22 cellular contexts compared by ENCODE assay signal in genomic region chr4:176043838-176044588, GRCh38. TPM values are rescaled to one million over a fixed set of nuclear protein-coding genes. Genes with fewer than 3 reads are reported as not detected.
DNase-seq lines count a peak whose midpoint lies in the region; ATAC-seq and TF ChIP-seq lines count a peak whose summit lies in the region.
"Had no signal": no experiment of that assay in that cellular context is flagged by ENCODE, and none has a peak within 500 bp of the region (broad histone marks: within the 10 kb centered on the region; RNA-seq: fewer than 3 reads in every experiment).

No MANE protein-coding gene starts in this region.

- H3K27me3 ChIP-seq in right atrium auricular region = no peaks in the 10 kb centered on the region
- no peaks in the 10 kb centered on the region for H3K27me3 ChIP-seq in neural progenitor cell
- no peaks in the 10 kb centered on the region for H3K27me3 ChIP-seq in aorta (ENCODE audit: control insufficient read depth in 1 of 2, insufficient read depth in 2 of 2, low read length in 1 of 2)
- H3K27me3 ChIP-seq in body of pancreas = no peaks in the 10 kb centered on the region
- H3K27me3 ChIP-seq: SJCRH30 had no signal

- H3K4me3 ChIP-seq in right atrium auricular region (no peak overlapping the region), neural progenitor cell (no peak overlapping the region), aorta (ENCODE audit: low read length in 2 of 2) (no peak overlapping the region), body of pancreas (no peak overlapping the region)
- H3K4me3 ChIP-seq: K562, SJCRH30 had no signal

- H3K9me3 Mint-ChIP-seq in neural progenitor cell = peaks cover 3% of the 10 kb centered on the region

- H3K27ac ChIP-seq in right atrium auricular region = no peak overlapping the region
- H3K27ac ChIP-seq in caudate nucleus (ENCODE audit: low read depth, low read length) = peak overlapping the region; percentile 58
- H3K27ac ChIP-seq in neural progenitor cell = no peak overlapping the region
- no peak overlapping the region for H3K27ac ChIP-seq in aorta (ENCODE audit: low read depth in 1 of 2, low read length in 2 of 2)
- H3K27ac ChIP-seq in body of pancreas = no peak overlapping the region
- H3K27ac ChIP-seq: SJCRH30 had no signal

- H3K9me3 ChIP-seq in right atrium auricular region (no peaks in the 10 kb centered on the region), neural progenitor cell (ENCODE audit: low read depth) (no peaks in the 10 kb centered on the region), aorta (ENCODE audit: control insufficient read depth, low read length) (no peaks in the 10 kb centered on the region), body of pancreas (no peaks in the 10 kb centered on the region)
- H3K9me3 ChIP-seq: SJCRH30 had no signal

- H3K4me2 ChIP-seq in neural progenitor cell = no peak overlapping the region

- H3F3A ChIP-seq in neural progenitor cell (ENCODE audit: low read depth) = no peaks in the 10 kb centered on the region

- H3K4me3 Mint-ChIP-seq in neural progenitor cell = no peak overlapping the region
- H3K4me3 Mint-ChIP-seq: B cell; CD4-positive, CD25-positive, alpha-beta regulatory T cell had no signal

- no peaks in the 10 kb centered on the region for H3K36me3 Mint-ChIP-seq in neural progenitor cell
- H3K36me3 Mint-ChIP-seq: CD4-positive, CD25-positive, alpha-beta regulatory T cell had no signal

- H3K9ac ChIP-seq in neural progenitor cell = no peak overlapping the region

- no peak for TF ChIP-seq POLR2A in body of pancreas (IDR thresholded peaks at IDR 0.05)

- no peaks in the 10 kb centered on the region for H3K4me1 Mint-ChIP-seq in neural progenitor cell
- H3K4me1 Mint-ChIP-seq: B cell; CD4-positive, CD25-positive, alpha-beta regulatory T cell had no signal

- H3K36me3 ChIP-seq in right atrium auricular region (no peaks in the 10 kb centered on the region), neural progenitor cell (no peaks in the 10 kb centered on the region), aorta (ENCODE audit: control insufficient read depth in 1 of 2, insufficient read depth in 2 of 2, low read length in 1 of 2) (no peaks in the 10 kb centered on the region), body of pancreas (replicated peaks in 1 of 2; ENCODE audit: insufficient read depth in 1 of 2, low read depth in 2 of 2) (no peaks in the 10 kb centered on the region)
- H3K36me3 ChIP-seq: SJCRH30 had no signal

- intact Hi-C loops in Right ventricle myocardium inferior (cut with DNase I) (no loop called here), aorta (cut with DNase I) (no loop called here), body of pancreas (cut with DNase I) (no loop called here)

- no peaks in the 10 kb centered on the region for H3K4me1 ChIP-seq in right atrium auricular region
- H3K4me1 ChIP-seq in neural progenitor cell = no peaks in the 10 kb centered on the region
- H3K4me1 ChIP-seq in aorta (ENCODE audit: control insufficient read depth in 1 of 2, insufficient read depth in 2 of 2, low read length in 2 of 2) = no peaks in the 10 kb centered on the region
- H3K4me1 ChIP-seq in body of pancreas = no peaks in the 10 kb centered on the region
- H3K4me1 ChIP-seq: SJCRH30 had no signal

- WGBS in aorta, 2 donors = 42 to 51% methylated on average over 9 of the region's 9 CpGs
- WGBS in body of pancreas, 2 donors = 62% methylated on average over 9 of the region's 9 CpGs; no CpG with 5 or more reads in 1 of the 2 donors

- H3K79me2 ChIP-seq in neural progenitor cell (ENCODE audit: low read depth) = no peaks in the 10 kb centered on the region

- H3K27ac Mint-ChIP-seq in neural progenitor cell = peak overlapping the region; percentile 69
- H3K27ac Mint-ChIP-seq: B cell; CD4-positive, CD25-positive, alpha-beta regulatory T cell had no signal

- H4K20me1 ChIP-seq in neural progenitor cell (ENCODE audit: low read depth) = no peaks in the 10 kb centered on the region

- H3K27me3 Mint-ChIP-seq in neural progenitor cell (ENCODE audit: insufficient read depth, low read depth) = no peaks in the 10 kb centered on the region

- ATAC-seq in Right ventricle myocardium inferior (no peak), aorta (ENCODE audit: low FRiP score) (peak; percentile 23), body of pancreas (no peak), GM18520 (IDR thresholded peaks at IDR 0.05; ENCODE audit: unreplicated experiment) (no peak)
- ATAC-seq: K562 had no signal

- no peak overlapping the region for H2AFZ ChIP-seq in neural progenitor cell (replicated peaks)

- DNase-seq in Right ventricle myocardium inferior (ENCODE audit: missing footprints) (peak; percentile 50), right atrium auricular region (ENCODE audit: low spot score) (no peak), caudate nucleus (lab: John Stamatoyannopoulos, UW) (peak in 14 of 61 donors; percentile 25 to 71 (median 45)), neural progenitor cell (ENCODE audit: low spot score) (no peak), aorta (peak in 1 of 2 donors; percentile 68), body of pancreas (no peak), DMS79 treated with DMSO at 0.1 percent for 48 hours (lab: John Stamatoyannopoulos, UW) (no peak)
- DNase-seq: 8988T; CD4-positive, CD25-positive, alpha-beta regulatory T cell; COR-L47; DMS 273 treated with DMSO at 0.1 percent for 48 hours; GDM1; HCEC 1CT; NCI-H1105; NCI-H1694; NCI-H2107; NCI-H2227 treated with DMSO at 0.1 percent for 48 hours; NCI-H524; SJCRH30 had no signal

- TF ChIP-seq CTCF in right atrium auricular region (IDR thresholded peaks at IDR 0.05) (no peak), neural progenitor cell (IDR thresholded peaks at IDR 0.05) (no peak), body of pancreas (IDR thresholded peaks at IDR 0.05) (no peak)

RNA-seq across cellular contexts. Expression of gene WDR17, which starts 21.6 kb away (rescaled TPM):
- 0.43 TPM for total RNA-seq in Right ventricle myocardium inferior
- total RNA-seq in right atrium auricular region = 1 to 10 TPM in 1 of 2 donors, under 1 TPM in 1; 0.63 to 1.2 TPM
- 4.7 and 9.1 TPM in 2 replicates for total RNA-seq in neural progenitor cell (ENCODE audit: low replicate concordance)
- total RNA-seq in aorta = 1 to 10 TPM; 3.0 to 3.3 TPM
- 1 to 10 TPM in 1 of 2 donors, under 1 TPM in 1; 0.38 to 2.7 TPM for polyA plus RNA-seq in aorta
- total RNA-seq in body of pancreas = 1 to 10 TPM; 3.9 to 6.3 TPM
